ENCODE assay signal across 16 cellular contexts in genomic region chrX:96147645-96148044, GRCh38.
A peak's percentile ranks its signal among the peaks of the same experiment; 100 is the strongest.
DNase-seq lines count a peak whose midpoint lies in the region; ATAC-seq and TF ChIP-seq lines count a peak whose summit lies in the region.
"Had no signal": no experiment of that assay in that cellular context is flagged by ENCODE, and none has a peak within 500 bp of the region (broad histone marks: within the 10 kb centered on the region; RNA-seq: fewer than 3 reads in every experiment).

No MANE protein-coding gene starts in this region.

- H3K9ac ChIP-seq in mesenchymal stem cell (ENCODE audit: low read length) (no peak overlapping the region), mammary epithelial cell (ENCODE audit: insufficient read depth, low read length) (no peak overlapping the region)

- H2AFZ ChIP-seq in mesenchymal stem cell (ENCODE audit: low read depth, low read length) (no peak overlapping the region), mammary epithelial cell (ENCODE audit: low read depth, low read length) (no peak overlapping the region)

- H3K4me1 Mint-ChIP-seq in osteocyte (ENCODE audit: unreplicated experiment) = no peaks in the 10 kb centered on the region
- no peaks in the 10 kb centered on the region for H3K4me1 Mint-ChIP-seq in activated T-helper 17 cell treated with anti-CD3 and anti-CD28 coated beads, Interleukin-2, amount 50 U/mL, for 72 hours
- H3K4me1 Mint-ChIP-seq: CD4-positive, alpha-beta memory T cell had no signal

- intact Hi-C loops in tibial artery (cut with DNase I; ENCODE audit: low total_unique reads) = no loop called here
- intact Hi-C loops in mammary epithelial cell (cut with micrococcal nuclease) = no loop called here

- H3K14ac ChIP-seq in mesenchymal stem cell (ENCODE audit: low read length in 2 of 2) = no peak overlapping the region

- no peak overlapping the region for H3K27ac Mint-ChIP-seq in osteocyte (ENCODE audit: unreplicated experiment)
- no peak overlapping the region for H3K27ac Mint-ChIP-seq in activated T-helper 17 cell treated with anti-CD3 and anti-CD28 coated beads, Interleukin-2, amount 50 U/mL, for 72 hours
- H3K27ac Mint-ChIP-seq: CD4-positive, alpha-beta memory T cell had no signal

- in situ Hi-C loops in mammary epithelial cell (cut with MboI; ENCODE audit: low sequenced_read_pairs in 2 of 2) = no loop called here

- H3K27ac ChIP-seq in mesenchymal stem cell (ENCODE audit: low read length, poor library complexity, severe bottlenecking) (no peak overlapping the region), tibial artery (peak overlapping the region; percentile 33 to 54), mammary epithelial cell (ENCODE audit: insufficient read depth, low read depth, low read length) (no peak overlapping the region)
- H3K27ac ChIP-seq: A549, Peyer's patch had no signal

- no peak overlapping the region for H2BK5ac ChIP-seq in mesenchymal stem cell (ENCODE audit: low read depth, low read length, poor library complexity, severe bottlenecking)

- H3K36me3 Mint-ChIP-seq in osteocyte (ENCODE audit: unreplicated experiment) = no peaks in the 10 kb centered on the region
- H3K36me3 Mint-ChIP-seq in activated T-helper 17 cell treated with anti-CD3 and anti-CD28 coated beads, Interleukin-2, amount 50 U/mL, for 72 hours (ENCODE audit: low read depth) = no peaks in the 10 kb centered on the region
- H3K36me3 Mint-ChIP-seq: CD4-positive, alpha-beta memory T cell had no signal

- H3K4me3 ChIP-seq in mesenchymal stem cell (ENCODE audit: insufficient read depth in 1 of 2, low read depth in 1 of 2, low read length in 2 of 2) (no peak overlapping the region), tibial artery (no peak overlapping the region), mammary epithelial cell (replicated peaks in 1 of 3; ENCODE audit: insufficient read depth in 1 of 3, low read depth in 2 of 3, low read length in 3 of 3) (no peak overlapping the region)
- H3K4me3 ChIP-seq: A549, HAP-1, Peyer's patch had no signal

- CTCF ChIA-PET in mammary epithelial cell (lab: Charles Lee; ENCODE audit: low non-redundant PET) = no interaction called here

- no peak overlapping the region for H4K8ac ChIP-seq in mesenchymal stem cell (ENCODE audit: low read length)

- H3K9me3 ChIP-seq in mesenchymal stem cell (ENCODE audit: control insufficient read depth, low read length) = peaks cover 20% of the 10 kb centered on the region
- H3K9me3 ChIP-seq in tibial artery = peaks cover 0 to 4% (median 0%) of the 10 kb centered on the region in 3 donors
- no peaks in the 10 kb centered on the region for H3K9me3 ChIP-seq in mammary epithelial cell (replicated peaks; ENCODE audit: insufficient read depth, low read length)
- H3K9me3 ChIP-seq: A549, HAP-1, Peyer's patch had no signal

- TF ChIP-seq CTCF in tibial artery (IDR thresholded peaks at IDR 0.05) (no peak), osteocyte (IDR thresholded peaks at IDR 0.05) (no peak), mammary epithelial cell (conservative IDR thresholded peaks at IDR 0.05 in 1 of 2, IDR thresholded peaks at IDR 0.05 in 1 of 2; ENCODE audit: extremely low read depth in 1 of 2, insufficient read depth in 1 of 2, low read depth in 1 of 2, low read length in 2 of 2) (no peak)

- peak; percentile 9 to 39 for DNase-seq in NCI-H446 (lab: John Stamatoyannopoulos, UW)
- peak; percentile 42 for DNase-seq in fibroblast of gingiva (ENCODE audit: low read depth)
- DNase-seq in mesenchymal stem cell = peak; percentile 46
- DNase-seq in tibial artery = no peak
- DNase-seq in osteocyte (ENCODE audit: extremely low spot score, unreplicated experiment) = no peak
- DNase-seq in mammary epithelial cell = no peak
- DNase-seq: CD4-positive, alpha-beta memory T cell; GF-D8; IMR-90; NCI-H1436 treated with DMSO at 0.1 percent for 48 hours; NCI-H2081; NCI-H2171 treated with DMSO at 0.1 percent for 48 hours; Peyer's patch had no signal

- H2BK120ac ChIP-seq in mesenchymal stem cell (ENCODE audit: low read depth, low read length) = no peak overlapping the region

- no peak for ATAC-seq in activated T-helper 17 cell treated with anti-CD3 and anti-CD28 coated beads, Interleukin-2, amount 50 U/mL, for 72 hours (replicated peaks)
- ATAC-seq: A549 had no signal

- peaks cover 8% of the 10 kb centered on the region for H3K9me3 Mint-ChIP-seq in osteocyte (ENCODE audit: unreplicated experiment)
- H3K9me3 Mint-ChIP-seq in activated T-helper 17 cell treated with anti-CD3 and anti-CD28 coated beads, Interleukin-2, amount 50 U/mL, for 72 hours = no peaks in the 10 kb centered on the region

- H3K27me3 Mint-ChIP-seq in osteocyte (ENCODE audit: unreplicated experiment) = no peaks in the 10 kb centered on the region
- no peaks in the 10 kb centered on the region for H3K27me3 Mint-ChIP-seq in activated T-helper 17 cell treated with anti-CD3 and anti-CD28 coated beads, Interleukin-2, amount 50 U/mL, for 72 hours
- H3K27me3 Mint-ChIP-seq: CD4-positive, alpha-beta memory T cell had no signal

- no TSS peak for BruUV-seq in mammary epithelial cell (replicated peaks; lab: Mats Ljungman, UMichigan)

- H3K4ac ChIP-seq in mesenchymal stem cell (ENCODE audit: low read depth in 1 of 2, low read length in 2 of 2) = no peak overlapping the region

- H2BK15ac ChIP-seq in mesenchymal stem cell (ENCODE audit: low read depth, poor library complexity, severe bottlenecking) = no peak overlapping the region

- H4K91ac ChIP-seq in mesenchymal stem cell (ENCODE audit: low read length) = no peak overlapping the region

- H3K27me3 ChIP-seq in mesenchymal stem cell (ENCODE audit: control insufficient read depth in 1 of 2, insufficient read depth in 1 of 2, low read length in 2 of 2) = no peaks in the 10 kb centered on the region
- H3K27me3 ChIP-seq in tibial artery = no peaks in the 10 kb centered on the region
- no peaks in the 10 kb centered on the region for H3K27me3 ChIP-seq in mammary epithelial cell (ENCODE audit: insufficient read depth, low read length)
- H3K27me3 ChIP-seq: Peyer's patch had no signal

- no peak overlapping the region for H3K23ac ChIP-seq in mesenchymal stem cell (ENCODE audit: low read length in 2 of 2)

- H3K4me1 ChIP-seq in mesenchymal stem cell (ENCODE audit: control insufficient read depth, insufficient read depth, low read depth, low read length) = no peaks in the 10 kb centered on the region
- H3K4me1 ChIP-seq in tibial artery = peaks cover 0 to 5% (median 0%) of the 10 kb centered on the region in 4 donors
- H3K4me1 ChIP-seq in mammary epithelial cell (ENCODE audit: insufficient read depth, low read length) = no peaks in the 10 kb centered on the region
- H3K4me1 ChIP-seq: A549, HAP-1, Peyer's patch had no signal

- dilution Hi-C loops in mammary epithelial cell (cut with HindIII; ENCODE audit: low sequenced_read_pairs) = no loop called here

- H3K36me3 ChIP-seq in mesenchymal stem cell (ENCODE audit: control insufficient read depth in 1 of 2, insufficient read depth in 2 of 2, low read depth in 1 of 2, low read length in 2 of 2) = no peaks in the 10 kb centered on the region
- no peaks in the 10 kb centered on the region for H3K36me3 ChIP-seq in tibial artery
- H3K36me3 ChIP-seq in mammary epithelial cell (ENCODE audit: insufficient read depth, low read length) = no peaks in the 10 kb centered on the region
- H3K36me3 ChIP-seq: HAP-1, Peyer's patch had no signal

- H3K18ac ChIP-seq in mesenchymal stem cell (ENCODE audit: low read depth in 1 of 2, low read length in 2 of 2) = no peak overlapping the region

- H2AK5ac ChIP-seq in mesenchymal stem cell (ENCODE audit: low read length, severe bottlenecking) = no peak overlapping the region

- H4K20me1 ChIP-seq in mammary epithelial cell (ENCODE audit: insufficient read depth, low read length) = no peaks in the 10 kb centered on the region

- no peak overlapping the region for H2BK12ac ChIP-seq in mesenchymal stem cell (ENCODE audit: low read length in 2 of 2)

- H3K79me1 ChIP-seq in mesenchymal stem cell (replicated peaks; ENCODE audit: low read length, poor library complexity, severe bottlenecking) = no peaks in the 10 kb centered on the region

- H3K79me2 ChIP-seq in mammary epithelial cell (ENCODE audit: insufficient read depth, low read length) = no peaks in the 10 kb centered on the region

- H3K4me2 ChIP-seq in mesenchymal stem cell (ENCODE audit: low read length, poor library complexity, severe bottlenecking) (no peak overlapping the region), mammary epithelial cell (ENCODE audit: insufficient read depth, low read depth, low read length) (no peak overlapping the region)
- H3K4me2 ChIP-seq: A549 had no signal

- no peak overlapping the region for H3K4me3 Mint-ChIP-seq in osteocyte (ENCODE audit: unreplicated experiment)
- H3K4me3 Mint-ChIP-seq in activated T-helper 17 cell treated with anti-CD3 and anti-CD28 coated beads, Interleukin-2, amount 50 U/mL, for 72 hours = no peak overlapping the region
- H3K4me3 Mint-ChIP-seq: CD4-positive, alpha-beta memory T cell had no signal

Comparison
In these comparisons a context has a peak if more than half of its experiments do, and no peak if none do; other contexts are left out.
1. DNase-seq: peak in NCI-H446 (2 of 2), fibroblast of gingiva (single experiment) and mesenchymal stem cell (single experiment); none in tibial artery (0 of 2), osteocyte (single experiment) and mammary epithelial cell (single experiment).
2. H3K27ac ChIP-seq: peak in tibial artery (2 of 2); none in mesenchymal stem cell (single experiment) and mammary epithelial cell (single experiment).